ENCODE assay signal across 8 cellular contexts in genomic region chr5:132673939-132674630, GRCh38. TPM values are rescaled to one million over a fixed set of nuclear protein-coding genes. Genes with fewer than 3 reads are reported as not detected.
DNase-seq lines count a peak whose midpoint lies in the region; ATAC-seq and TF ChIP-seq lines count a peak whose summit lies in the region.

TSS of gene IL4 (plus strand) at chr5:132673989. CDS start at chr5:132674051, 62 bp downstream.

- H2BK20ac ChIP-seq in IMR-90 (ENCODE audit: low read depth, low read length) = peak within 1 kb of the TSS; percentile 99

- H3K4me2 ChIP-seq in IMR-90 (ENCODE audit: low read depth, low read length) (peak within 1 kb of the TSS; percentile 87), mammary epithelial cell (ENCODE audit: insufficient read depth, low read depth, low read length) (peak within 1 kb of the TSS; percentile 95), skeletal muscle satellite cell (ENCODE audit: low read length) (peak within 1 kb of the TSS; percentile 83)

- WGBS in IMR-90 (ENCODE audit: extremely low coverage in 2 of 2, insufficient read length in 1 of 2), 2 experiments = 80% methylated on average over 1 of the region's 14 CpGs; no CpG with 5 or more reads in 1 of the 2 experiments
- WGBS in mammary epithelial cell (ENCODE audit: low coverage, missing lambda C conversion rate) = 71% methylated on average over 11 of the region's 14 CpGs

- H3K36me3 ChIP-seq in IMR-90 (ENCODE audit: control insufficient read depth, insufficient read depth, low read length) = no peaks in the 10 kb centered on the region
- H3K36me3 ChIP-seq in mammary epithelial cell (ENCODE audit: insufficient read depth, low read length) = no peaks in the 10 kb centered on the region
- H3K36me3 ChIP-seq in skeletal muscle satellite cell (ENCODE audit: insufficient read depth, low read length) = no peaks in the 10 kb centered on the region

- peak within 1 kb of the TSS; percentile 98 for H2BK15ac ChIP-seq in IMR-90 (ENCODE audit: low read depth, low read length)

- peak within 1 kb of the TSS; percentile 92 for H2AFZ ChIP-seq in IMR-90 (replicated peaks; ENCODE audit: low read length, poor library complexity)
- H2AFZ ChIP-seq in mammary epithelial cell (ENCODE audit: low read depth, low read length) = peak within 1 kb of the TSS; percentile 92

- no peaks in the 10 kb centered on the region for H3K27me3 Mint-ChIP-seq in endothelial cell (ENCODE audit: unreplicated experiment)

- in situ Hi-C loops in IMR-90 (cut with MboI; ENCODE audit: low sequenced_read_pairs) (no loop called here), mammary epithelial cell (cut with MboI; ENCODE audit: low sequenced_read_pairs in 2 of 2) (no loop called here)

- H3K56ac ChIP-seq in IMR-90 (ENCODE audit: extremely low read depth, insufficient read depth, low read length) = peak within 1 kb of the TSS; percentile 82

- POLR2A ChIA-PET in IMR-90 (lab: Charles Lee; ENCODE audit: unreplicated experiment) = no interaction called here

- H3K27ac ChIP-seq in IMR-90 (ENCODE audit: insufficient read depth, low read length) (peak within 1 kb of the TSS; percentile 87), mammary epithelial cell (ENCODE audit: insufficient read depth, low read depth, low read length) (peak within 1 kb of the TSS; percentile 64)

- no peak for TF ChIP-seq RAD21 in IMR-90 (IDR thresholded peaks at IDR 0.05; ENCODE audit: low read length)

- peak within 1 kb of the TSS; percentile 93 for H4K91ac ChIP-seq in IMR-90 (ENCODE audit: insufficient read depth, low read depth, low read length)

- H2BK5ac ChIP-seq in IMR-90 (ENCODE audit: low read depth, low read length, poor library complexity, severe bottlenecking) = peak within 1 kb of the TSS; percentile 94

- H2AK5ac ChIP-seq in IMR-90 (ENCODE audit: low read depth, low read length) = peak within 1 kb of the TSS; percentile 80

- H3K4me3 ChIP-seq in IMR-90 (ENCODE audit: insufficient read depth, low read depth, low read length) (no peak within 1 kb of the TSS), mammary epithelial cell (replicated peaks in 1 of 3; ENCODE audit: insufficient read depth in 1 of 3, low read depth in 2 of 3, low read length in 3 of 3) (peak within 1 kb of the TSS; percentile 32 to 45 (median 45)), skeletal muscle satellite cell (ENCODE audit: low read length) (peak within 1 kb of the TSS; percentile 59)

- CTCF ChIA-PET in IMR-90 (lab: Yijun Ruan, JAX) (interaction anchor here (0.8 to 1.0 kb wide), 2 partner anchors 16 to 41 kb away, joined by 3 read pairs; no protein-coding TSS in a partner anchor), mammary epithelial cell (lab: Charles Lee; ENCODE audit: low non-redundant PET) (no interaction called here)

- H3K9ac ChIP-seq in IMR-90 (ENCODE audit: low read depth, low read length) (peak within 1 kb of the TSS; percentile 18; the same call in 1 of the 2 replicates), mammary epithelial cell (ENCODE audit: insufficient read depth, low read length) (peak within 1 kb of the TSS; percentile 46), skeletal muscle satellite cell (ENCODE audit: low read depth, low read length) (peak within 1 kb of the TSS; percentile 67)

- H3K4me3 Mint-ChIP-seq in endothelial cell (ENCODE audit: unreplicated experiment) = no peak within 1 kb of the TSS

- no peaks in the 10 kb centered on the region for H3K36me3 Mint-ChIP-seq in endothelial cell (ENCODE audit: low read depth, unreplicated experiment)

- H3K79me2 ChIP-seq in mammary epithelial cell (ENCODE audit: insufficient read depth, low read length) = no peaks in the 10 kb centered on the region

- peak within 1 kb of the TSS; percentile 98 for H2BK120ac ChIP-seq in IMR-90 (ENCODE audit: low read depth, low read length)

- H4K8ac ChIP-seq in IMR-90 (ENCODE audit: low read depth in 2 of 2, low read length in 2 of 2) = peak within 1 kb of the TSS; percentile 40 to 94

- H3K4me1 Mint-ChIP-seq in endothelial cell (ENCODE audit: unreplicated experiment) = no peaks in the 10 kb centered on the region

- H3K27ac Mint-ChIP-seq in endothelial cell (ENCODE audit: unreplicated experiment) = no peak within 1 kb of the TSS

- H3K23ac ChIP-seq in IMR-90 (ENCODE audit: low read depth, low read length) = peak within 1 kb of the TSS; percentile 69

- peaks cover 25% of the 10 kb centered on the region for H3K9me1 ChIP-seq in IMR-90 (ENCODE audit: insufficient read depth, low read length)

- H3K9me3 Mint-ChIP-seq in endothelial cell (ENCODE audit: unreplicated experiment) = no peaks in the 10 kb centered on the region

- H3K14ac ChIP-seq in IMR-90 (replicated peaks; ENCODE audit: low read depth, low read length) = peak within 1 kb of the TSS; percentile 95

- intact Hi-C loops in IMR-90 (cut with micrococcal nuclease) = no loop called here
- intact Hi-C loops in mammary epithelial cell (cut with micrococcal nuclease) = no loop called here

- TF ChIP-seq POLR2A in IMR-90 (IDR thresholded peaks at IDR 0.05; ENCODE audit: low read depth, low read length) = no peak

- peak within 1 kb of the TSS; percentile 81 for H4K5ac ChIP-seq in IMR-90 (ENCODE audit: low read depth, low read length)

- no peaks in the 10 kb centered on the region for H3K27me3 ChIP-seq in IMR-90 (ENCODE audit: control insufficient read depth, insufficient read depth, low read length)
- no peaks in the 10 kb centered on the region for H3K27me3 ChIP-seq in mammary epithelial cell (ENCODE audit: insufficient read depth, low read length)
- no peaks in the 10 kb centered on the region for H3K27me3 ChIP-seq in skeletal muscle satellite cell (ENCODE audit: control insufficient read depth, insufficient read depth, low read length)

- dilution Hi-C loops in IMR-90 (cut with HindIII; ENCODE audit: low sequenced_read_pairs, unreplicated experiment) (no loop called here), mammary epithelial cell (cut with HindIII; ENCODE audit: low sequenced_read_pairs) (no loop called here)

- DNase-seq in IMR-90 (no peak), mammary epithelial cell (no peak), endothelial cell (ENCODE audit: low spot score) (no peak), NCI-H345 (lab: John Stamatoyannopoulos, UW) (no peak)

- H3K18ac ChIP-seq in IMR-90 (ENCODE audit: low read depth, low read length) = peak within 1 kb of the TSS; percentile 94

- H4K20me1 ChIP-seq in IMR-90 (ENCODE audit: insufficient read depth, low read length) (no peaks in the 10 kb centered on the region), mammary epithelial cell (ENCODE audit: insufficient read depth, low read length) (no peaks in the 10 kb centered on the region)

- TF ChIP-seq CTCF in IMR-90 (conservative IDR thresholded peaks at IDR 0.05; ENCODE audit: low read depth, low read length) (no peak), mammary epithelial cell (conservative IDR thresholded peaks at IDR 0.05 in 1 of 2, IDR thresholded peaks at IDR 0.05 in 1 of 2; ENCODE audit: extremely low read depth in 1 of 2, insufficient read depth in 1 of 2, low read depth in 1 of 2, low read length in 2 of 2) (no peak), endothelial cell (IDR thresholded peaks at IDR 0.05; ENCODE audit: unreplicated experiment) (no peak)

- BruUV-seq in IMR-90 (replicated peaks; lab: Mats Ljungman, UMichigan) (no TSS peak), mammary epithelial cell (replicated peaks; lab: Mats Ljungman, UMichigan) (no TSS peak)

- peaks cover 18% of the 10 kb centered on the region for H3K4me1 ChIP-seq in IMR-90 (ENCODE audit: control insufficient read depth, insufficient read depth, low read length)
- H3K4me1 ChIP-seq in mammary epithelial cell (ENCODE audit: insufficient read depth, low read length) = peaks cover 29% of the 10 kb centered on the region
- peaks cover 37% of the 10 kb centered on the region for H3K4me1 ChIP-seq in skeletal muscle satellite cell (ENCODE audit: control insufficient read depth, insufficient read depth, low read length)

- no peaks in the 10 kb centered on the region for H3K79me1 ChIP-seq in IMR-90 (ENCODE audit: low read depth in 1 of 2, low read length in 2 of 2)

- H3K4ac ChIP-seq in IMR-90 (ENCODE audit: low read depth, low read length) = peak within 1 kb of the TSS; percentile 95

- ATAC-seq in GM18498 (IDR thresholded peaks at IDR 0.05; ENCODE audit: unreplicated experiment) (peak; percentile 8), IMR-90 (ENCODE audit: low read depth) (peak; percentile 3; the same call in 1 of the 2 replicates), HG03095 (IDR thresholded peaks at IDR 0.05; ENCODE audit: unreplicated experiment) (no peak), GM18861 (IDR thresholded peaks at IDR 0.05; ENCODE audit: unreplicated experiment) (no peak)

- H3K9me3 ChIP-seq in IMR-90 (ENCODE audit: control insufficient read depth, insufficient read depth, low read length) (no peaks in the 10 kb centered on the region), mammary epithelial cell (replicated peaks; ENCODE audit: insufficient read depth, low read length) (no peaks in the 10 kb centered on the region), skeletal muscle satellite cell (replicated peaks; ENCODE audit: low read length) (no peaks in the 10 kb centered on the region)

- H2AK9ac ChIP-seq in IMR-90 (replicated peaks; ENCODE audit: low read depth, low read length, poor library complexity) = peak within 1 kb of the TSS; percentile 86

TF ChIP-seq in IMR-90, 13 proteins besides CTCF, POLR2A, EP300 and RAD21 (continues in another document):
- TF ChIP-seq CEBPB (IDR thresholded peaks at IDR 0.05; ENCODE audit: low read depth, low read length) (no peak), ELK1 (IDR thresholded peaks at IDR 0.05; ENCODE audit: borderline replicate concordance, low read depth, low read length) (no peak), CHD1 (IDR thresholded peaks at IDR 0.05; ENCODE audit: low read depth, low read length) (no peak), MAZ (IDR thresholded peaks at IDR 0.05; ENCODE audit: borderline replicate concordance, low read depth, low read length) (no peak), NFE2L2 (IDR thresholded peaks at IDR 0.05; ENCODE audit: low read depth, low read length) (no peak), SMC3 (IDR thresholded peaks at IDR 0.05; ENCODE audit: low read depth, low read length) (no peak)

RNA-seq across cellular contexts. Expression of gene IL4, which starts in this region (rescaled TPM):
- not detected in 2 replicates for total RNA-seq in IMR-90 (2012; rRNA removed)
- not detected in 2 replicates for polyA plus RNA-seq in IMR-90 (2012; rRNA removed)
- polyA plus RNA-seq in IMR-90 (2012; cell fraction: cytosol; rRNA removed) = not detected in 2 replicates
- not detected in 2 replicates for polyA plus RNA-seq in IMR-90 (2012; cell fraction: nucleus; rRNA removed; ENCODE audit: low replicate concordance)
- not detected for total RNA-seq in mammary epithelial cell
- polyA plus RNA-seq in mammary epithelial cell = not detected
- not detected for polyA minus RNA-seq in mammary epithelial cell
- total RNA-seq in skeletal muscle satellite cell (2012; rRNA removed) = not detected in 2 replicates
- not detected for total RNA-seq in endothelial cell (ENCODE audit: unreplicated experiment)

Comparison
In these comparisons a context has a peak if more than half of its experiments do, and no peak if none do; other contexts are left out.
1. Peak in ATAC-seq, H3K27ac ChIP-seq, H3K9ac ChIP-seq and H3K4me2 ChIP-seq in IMR-90; RNA of the gene not detected or under 1 TPM.